In genomic region chr20:60483371-60483770, GRCh38 we compare ENCODE assay signal across 23 cellular contexts.
"Had no signal": no experiment of that assay in that cellular context is flagged by ENCODE, and none has a peak within 500 bp of the region (broad histone marks: within the 10 kb centered on the region; RNA-seq: fewer than 3 reads in every experiment).

No MANE protein-coding gene starts in this region.

- DNase-seq: hypothalamus; immature natural killer cell; kidney; left colon; left lung; midbrain; mucosa of descending colon; naive thymus-derived CD4-positive, alpha-beta T cell; ovary; right cardiac atrium; stimulated activated CD4-positive, alpha-beta T cell treated with anti-CD3 and anti-CD28 coated beads, Interleukin-12 subunit alpha, Interleukin-12 subunit beta, amount 100 ng/mL, for 4 hours; stimulated activated CD4-positive, alpha-beta T cell treated with anti-CD3 and anti-CD28 coated beads, Interleukin-15, amount 100 ng/mL, for 24 hours; stimulated activated CD4-positive, alpha-beta T cell treated with anti-CD3 and anti-CD28 coated beads, Interleukin-2, amount 100 ng/mL, for 24 hours; stimulated activated CD4-positive, alpha-beta T cell treated with anti-CD3 and anti-CD28 coated beads, Interleukin-4, amount 100 ng/mL, for 1 hour; stimulated activated naive B cell treated with anti-CD40 and anti-IgM and Interleukin-4, amounts not matched to agents 10 μg/mL and 1 μg/mL and 100 μg/mL, for 72 hours; stimulated activated naive CD8-positive, alpha-beta T cell treated with anti-CD3 and anti-CD28 coated beads, Interleukin-15, Interleukin-2, amounts not matched to agents 100 U/mL and 50 U/mL, for 24 hours; stomach; testis; thyroid gland; transverse colon; upper lobe of left lung had no signal

- H3K4me3 ChIP-seq: left lung, mucosa of descending colon, ovary, skin epidermis, stomach, testis, thyroid gland, transverse colon, upper lobe of left lung, vagina had no signal

- H3K27me3 ChIP-seq: ovary, testis, thyroid gland, transverse colon, upper lobe of left lung, vagina had no signal

- H3K27ac ChIP-seq: left lung, ovary, skin epidermis, stomach, testis, thyroid gland, transverse colon, upper lobe of left lung, vagina had no signal

- H3K9me3 ChIP-seq: left lung, mucosa of descending colon, ovary, stomach, testis, thyroid gland, transverse colon, upper lobe of left lung, vagina had no signal

- H3K4me1 ChIP-seq: left lung, stomach, testis, thyroid gland, transverse colon, vagina had no signal

- H3K36me3 ChIP-seq: left lung, ovary, stomach, thyroid gland, transverse colon, upper lobe of left lung, vagina had no signal
